In the genomic region with DNA sequence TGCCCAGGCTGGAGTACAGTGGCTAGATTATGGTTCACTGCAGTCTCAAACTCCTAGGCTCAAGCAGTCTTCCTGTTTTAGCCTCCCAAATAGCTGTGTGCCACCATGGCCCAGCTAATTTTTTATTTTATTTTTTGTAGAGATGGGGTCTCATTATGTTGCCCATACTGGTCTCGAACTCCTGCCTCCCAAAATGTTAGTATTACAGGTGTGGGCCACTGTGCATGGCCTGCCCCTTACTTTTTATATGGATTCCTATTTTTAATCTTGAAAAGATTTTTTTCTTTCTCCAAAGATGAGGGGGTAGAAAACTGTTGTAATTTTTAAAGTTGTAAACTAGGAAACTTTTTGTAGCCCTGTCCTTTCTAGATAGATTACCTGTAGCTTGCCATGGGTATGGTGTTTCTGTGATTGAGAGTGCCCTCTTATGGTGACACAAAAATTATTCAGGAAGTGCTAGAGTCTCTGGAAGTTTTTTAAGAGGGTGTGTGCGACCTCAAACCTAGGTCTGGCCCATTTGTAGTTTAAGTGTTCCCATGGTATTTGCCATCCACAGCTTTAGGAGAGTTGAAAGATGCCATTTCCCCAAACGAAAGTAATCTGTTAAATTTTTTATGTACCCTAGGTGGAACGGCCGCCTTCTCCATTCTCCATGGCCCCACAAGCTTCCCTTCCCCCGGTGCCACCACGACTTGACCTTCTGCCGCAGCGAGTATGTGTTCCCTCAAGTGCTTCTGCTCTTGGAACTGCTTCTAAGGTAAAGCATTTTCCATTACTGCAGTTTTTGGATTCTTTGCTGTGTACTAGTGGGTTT, we compare ENCODE assay signal across 9 cellular contexts. TPM values are rescaled to one million over a fixed set of nuclear protein-coding genes. Genes with fewer than 3 reads are reported as not detected.
DNase-seq lines count a peak whose midpoint lies in the region; ATAC-seq and TF ChIP-seq lines count a peak whose summit lies in the region.
"Had no signal": no experiment of that assay in that cellular context is flagged by ENCODE, and none has a peak within 500 bp of the region (broad histone marks: within the 10 kb centered on the region; RNA-seq: fewer than 3 reads in every experiment).

No MANE protein-coding gene starts in this region.

- H3K4me1 Mint-ChIP-seq in CD14-positive monocyte = no peaks in the 10 kb centered on the region

- in situ Hi-C loops in brain microvascular endothelial cell (cut with HindIII; ENCODE audit: low pct_ligation_motif_present, low sequenced_read_pairs) = no loop called here

- intact Hi-C loops in CD14-positive monocyte (cut with micrococcal nuclease) = no loop called here

- no peak overlapping the region for H3K4me3 Mint-ChIP-seq in CD14-positive monocyte

- no peaks in the 10 kb centered on the region for H3K27me3 Mint-ChIP-seq in CD14-positive monocyte (ENCODE audit: low read depth in 3 of 3)

- ATAC-seq in HG03175 (IDR thresholded peaks at IDR 0.05; ENCODE audit: unreplicated experiment) (no peak), HG03097 (IDR thresholded peaks at IDR 0.05; ENCODE audit: low FRiP score, unreplicated experiment) (no peak)

- TF ChIP-seq CTCF in CD14-positive monocyte (IDR thresholded peaks at IDR 0.05) (peak; percentile 38), GM12874 (IDR thresholded peaks at IDR 0.05; ENCODE audit: insufficient read depth, low read depth, low read length) (peak; percentile 48; the same call in 1 of the 2 replicates), brain microvascular endothelial cell (IDR thresholded peaks at IDR 0.05; ENCODE audit: low read depth, low read length, missing control alignments) (peak; percentile 47)

- H3K27ac ChIP-seq in brain microvascular endothelial cell = no peak overlapping the region
- H3K27ac ChIP-seq: SJSA1 had no signal

- H3K27me3 ChIP-seq in brain microvascular endothelial cell (replicated peaks) = no peaks in the 10 kb centered on the region
- H3K27me3 ChIP-seq: SJSA1 had no signal

- DNase-seq in CD14-positive monocyte (ENCODE audit: low spot score) (no peak), NCI-H526 (lab: John Stamatoyannopoulos, UW) (peak; percentile 28 to 64), brain microvascular endothelial cell (no peak), left kidney (ENCODE audit: low read depth, low spot score) (peak; percentile 56), mesenteric fat pad (ENCODE audit: low spot score) (no peak)

- peaks cover 0 to 2% (median 0%) of the 10 kb centered on the region in 7 donors for H3K9me3 Mint-ChIP-seq in CD14-positive monocyte

- H3K27ac Mint-ChIP-seq in CD14-positive monocyte = peak overlapping the region in 3 of 7 donors; percentile 8 to 72 (median 33)

- no peak overlapping the region for H3K4me3 ChIP-seq in brain microvascular endothelial cell (ENCODE audit: low read depth, low read length)
- H3K4me3 ChIP-seq: SJSA1 had no signal

- H3K36me3 ChIP-seq in brain microvascular endothelial cell (replicated peaks) = peaks cover 23% of the 10 kb centered on the region

- H3K36me3 Mint-ChIP-seq in CD14-positive monocyte = peaks cover 76 to 88% of the 10 kb centered on the region in 2 donors

RNA-seq across cellular contexts. Expression of a gene that starts 32.4 kb away (rescaled TPM):
- polyA plus RNA-seq in CD14-positive monocyte = not detected
- 550 TPM for total RNA-seq in mesenteric fat pad

RNA-seq across cellular contexts. Expression of a gene that starts 49.8 kb away (rescaled TPM):
- 10 to 100 TPM; 20.5 to 27.6 TPM for polyA plus RNA-seq in CD14-positive monocyte
- total RNA-seq in mesenteric fat pad = 20.6 TPM

RNA-seq across cellular contexts. Expression of a gene that starts 56.1 kb away (rescaled TPM):
- polyA plus RNA-seq in CD14-positive monocyte = not detected
- total RNA-seq in mesenteric fat pad = 52.9 TPM

Comparison
In these comparisons a context has a peak if more than half of its experiments do, and no peak if none do; other contexts are left out.
1. DNase-seq: peak in NCI-H526 (2 of 2) and left kidney (single experiment); none in CD14-positive monocyte (single experiment), brain microvascular endothelial cell (single experiment) and mesenteric fat pad (single experiment).
2. Peak in every context shown above with its lines, with median percentiles within 50 percentile points of each other: CTCF ChIP-seq.